Comparison of ENCODE assay signal across 37 cellular contexts in genomic region chr1:215119071-215119470, GRCh38. TPM values are rescaled to one million over a fixed set of nuclear protein-coding genes. Genes with fewer than 3 reads are reported as not detected.
"Had no signal": no experiment of that assay in that cellular context is flagged by ENCODE, and none has a peak within 500 bp of the region (broad histone marks: within the 10 kb centered on the region; RNA-seq: fewer than 3 reads in every experiment).

No MANE protein-coding gene starts in this region.

- H3K4me1 Mint-ChIP-seq: activated CD4-positive, alpha-beta T cell treated with anti-CD3 and anti-CD28 coated beads for 36 hours; activated CD4-positive, alpha-beta T cell treated with anti-CD3 and anti-CD28 coated beads, Interleukin-2, amount 10 ng/mL, durations not matched to agents 24 days and 14 days; activated CD8-positive, alpha-beta memory T cell treated with anti-CD3 and anti-CD28 coated beads, Interleukin-2, amount 10 ng/mL, durations not matched to agents 7 days and 5 days; activated naive CD4-positive, alpha-beta T cell treated with anti-CD3 and anti-CD28 coated beads, Interleukin-2, amount 50 U/mL, for 24 hours; activated naive CD8-positive, alpha-beta T cell treated with anti-CD3 and anti-CD28 coated beads for 36 hours; activated naive CD8-positive, alpha-beta T cell treated with anti-CD3 and anti-CD28 coated beads, Interleukin-2, amount 50 U/mL, for 24 hours; endodermal cell had no signal

- H3K9me3 Mint-ChIP-seq: activated CD4-positive, alpha-beta memory T cell treated with anti-CD3 and anti-CD28 coated beads for 36 hours; activated CD4-positive, alpha-beta T cell treated with anti-CD3 and anti-CD28 coated beads, Interleukin-2, amount 10 ng/mL, durations not matched to agents 24 days and 14 days; activated naive CD4-positive, alpha-beta T cell treated with anti-CD3 and anti-CD28 coated beads for 36 hours; activated naive CD4-positive, alpha-beta T cell treated with anti-CD3 and anti-CD28 coated beads, Interleukin-2, amount 50 U/mL, for 24 hours; activated naive CD8-positive, alpha-beta T cell treated with anti-CD3 and anti-CD28 coated beads for 36 hours; activated naive CD8-positive, alpha-beta T cell treated with anti-CD3 and anti-CD28 coated beads, Interleukin-2, amount 50 U/mL, for 24 hours; activated T-helper 1 cell treated with anti-CD3 and anti-CD28 coated beads, Interleukin-12 subunit alpha, Interleukin-12 subunit beta, Interleukin-2, Interleukin-4 antibody, amounts not matched to agents 30 ng/mL and 10 ng/mL and 1 ng/mL, durations not matched to agents 14 hours and 24 hours and 36 hours; activated T-helper 2 cell treated with anti-CD3 and anti-CD28 coated beads, Interferon-gamma antibody, Interleukin-2, Interleukin-4, amounts not matched to agents 10 μg/mL and 5 μg/mL and 100 μg/mL, durations not matched to agents 14 hours and 24 hours and 36 hours; dendritic cell treated with granulocyte-macrophage colony-stimulating factor and Interleukin-4, amounts not matched to agents 40 ng/mL and 50 ng/mL, for 4 days; endodermal cell had no signal

- H3K4me3 ChIP-seq: adrenal gland, body of pancreas, cardiac muscle cell, coronary artery, dorsolateral prefrontal cortex, gastrocnemius medialis, heart left ventricle had no signal

- DNase-seq: activated CD4-positive, alpha-beta memory T cell treated with anti-CD3 and anti-CD28 coated beads for 36 hours; activated CD4-positive, alpha-beta T cell treated with anti-CD3 and anti-CD28 coated beads for 36 hours; activated CD4-positive, alpha-beta T cell treated with anti-CD3 and anti-CD28 coated beads, Interleukin-2, amount 10 ng/mL, durations not matched to agents 24 days and 14 days; activated CD4-positive, CD25-positive, alpha-beta regulatory T cell; activated CD4-positive, CD25-positive, alpha-beta regulatory T cell treated with anti-CD3 and anti-CD28 coated beads, Interleukin-2, amount 50 U/mL, for 72 hours; activated CD8-positive, alpha-beta memory T cell treated with anti-CD3 and anti-CD28 coated beads, Interleukin-2, amount 10 ng/mL, durations not matched to agents 7 days and 5 days; activated CD8-positive, alpha-beta memory T cell treated with anti-CD3 and anti-CD28 coated beads, Interleukin-2, amount 50 U/mL, for 4 hours; activated CD8-positive, alpha-beta T cell treated with anti-CD3 and anti-CD28 coated beads, Interleukin-2, amount 10 ng/mL, durations not matched to agents 7 days and 5 days; activated effector memory CD4-positive, alpha-beta T cell treated with anti-CD3 and anti-CD28 coated beads, Interleukin-2, amount 50 U/mL, for 16 hours; activated naive CD4-positive, alpha-beta T cell treated with anti-CD3 and anti-CD28 coated beads for 36 hours; activated naive CD8-positive, alpha-beta T cell treated with anti-CD3 and anti-CD28 coated beads for 36 hours; activated naive CD8-positive, alpha-beta T cell treated with anti-CD3 and anti-CD28 coated beads, Interleukin-2, amount 50 U/mL, for 24 hours; activated T-cell treated with anti-CD3 and anti-CD28 coated beads, Interleukin-2, amount 50 U/mL, for 1 hour; activated T-cell treated with anti-CD3 and anti-CD28 coated beads, Interleukin-2, amount 50 U/mL, for 48 hours; adrenal gland; amygdala; aorta; body of pancreas; central memory CD4-positive, alpha-beta T cell; cerebellar nuclear complex; dorsolateral prefrontal cortex; effector memory CD4-positive, alpha-beta T cell; endodermal cell; foreskin keratinocyte; gastrocnemius medialis; glutamatergic neuron; heart left ventricle; T-helper 2 cell had no signal

- ATAC-seq: activated CD4-positive, alpha-beta T cell treated with anti-CD3 and anti-CD28 coated beads for 36 hours; activated CD8-positive, alpha-beta memory T cell treated with anti-CD3 and anti-CD28 coated beads, Interleukin-2, amount 10 ng/mL, durations not matched to agents 7 days and 5 days; activated CD8-positive, alpha-beta T cell treated with anti-CD3 and anti-CD28 coated beads, Interleukin-2, amount 10 ng/mL, durations not matched to agents 7 days and 5 days; activated naive CD8-positive, alpha-beta T cell treated with anti-CD3 and anti-CD28 coated beads, Interleukin-2, amount 50 U/mL, for 24 hours; esophagus mucosa; foreskin keratinocyte; heart left ventricle had no signal

- H3K4me1 ChIP-seq: body of pancreas, gastrocnemius medialis, heart left ventricle had no signal

- H3K27ac Mint-ChIP-seq: activated CD4-positive, alpha-beta memory T cell treated with anti-CD3 and anti-CD28 coated beads for 36 hours; activated CD4-positive, alpha-beta T cell treated with anti-CD3 and anti-CD28 coated beads for 36 hours; activated CD4-positive, alpha-beta T cell treated with anti-CD3 and anti-CD28 coated beads, Interleukin-2, amount 10 ng/mL, durations not matched to agents 24 days and 14 days; activated CD8-positive, alpha-beta memory T cell treated with anti-CD3 and anti-CD28 coated beads, Interleukin-2, amount 10 ng/mL, durations not matched to agents 7 days and 5 days; activated CD8-positive, alpha-beta T cell treated with anti-CD3 and anti-CD28 coated beads, Interleukin-2, amount 10 ng/mL, durations not matched to agents 7 days and 5 days; activated naive CD4-positive, alpha-beta T cell treated with anti-CD3 and anti-CD28 coated beads for 36 hours; activated naive CD4-positive, alpha-beta T cell treated with anti-CD3 and anti-CD28 coated beads, Interleukin-2, amount 50 U/mL, for 24 hours; activated naive CD8-positive, alpha-beta T cell treated with anti-CD3 and anti-CD28 coated beads for 36 hours; activated naive CD8-positive, alpha-beta T cell treated with anti-CD3 and anti-CD28 coated beads, Interleukin-2, amount 50 U/mL, for 24 hours; activated T-helper 1 cell treated with anti-CD3 and anti-CD28 coated beads, Interleukin-12 subunit alpha, Interleukin-12 subunit beta, Interleukin-2, Interleukin-4 antibody, amounts not matched to agents 30 ng/mL and 10 ng/mL and 1 ng/mL, durations not matched to agents 14 hours and 24 hours and 36 hours; activated T-helper 2 cell treated with anti-CD3 and anti-CD28 coated beads, Interferon-gamma antibody, Interleukin-2, Interleukin-4, amounts not matched to agents 10 μg/mL and 5 μg/mL and 100 μg/mL, durations not matched to agents 14 hours and 24 hours and 36 hours; dendritic cell treated with granulocyte-macrophage colony-stimulating factor and Interleukin-4, amounts not matched to agents 40 ng/mL and 50 ng/mL, for 4 days; endodermal cell had no signal

- H3K27me3 Mint-ChIP-seq: activated CD4-positive, alpha-beta T cell treated with anti-CD3 and anti-CD28 coated beads for 36 hours; activated CD4-positive, alpha-beta T cell treated with anti-CD3 and anti-CD28 coated beads, Interleukin-2, amount 10 ng/mL, durations not matched to agents 24 days and 14 days; activated CD8-positive, alpha-beta memory T cell treated with anti-CD3 and anti-CD28 coated beads, Interleukin-2, amount 10 ng/mL, durations not matched to agents 7 days and 5 days; activated naive CD8-positive, alpha-beta T cell treated with anti-CD3 and anti-CD28 coated beads, Interleukin-2, amount 50 U/mL, for 24 hours; dendritic cell treated with granulocyte-macrophage colony-stimulating factor and Interleukin-4, amounts not matched to agents 40 ng/mL and 50 ng/mL, for 4 days had no signal

- H3K27ac ChIP-seq: body of pancreas, cardiac muscle cell, coronary artery, dorsolateral prefrontal cortex, foreskin keratinocyte, gastrocnemius medialis, heart left ventricle had no signal

- H3K36me3 Mint-ChIP-seq: activated CD4-positive, alpha-beta memory T cell treated with anti-CD3 and anti-CD28 coated beads for 36 hours; activated CD8-positive, alpha-beta memory T cell treated with anti-CD3 and anti-CD28 coated beads, Interleukin-2, amount 10 ng/mL, durations not matched to agents 7 days and 5 days; activated naive CD4-positive, alpha-beta T cell treated with anti-CD3 and anti-CD28 coated beads, Interleukin-2, amount 50 U/mL, for 24 hours; activated naive CD8-positive, alpha-beta T cell treated with anti-CD3 and anti-CD28 coated beads for 36 hours had no signal

- H3K4me3 Mint-ChIP-seq: activated CD4-positive, alpha-beta memory T cell treated with anti-CD3 and anti-CD28 coated beads for 36 hours; activated CD4-positive, alpha-beta T cell treated with anti-CD3 and anti-CD28 coated beads for 36 hours; activated CD4-positive, alpha-beta T cell treated with anti-CD3 and anti-CD28 coated beads, Interleukin-2, amount 10 ng/mL, durations not matched to agents 24 days and 14 days; activated CD8-positive, alpha-beta memory T cell treated with anti-CD3 and anti-CD28 coated beads, Interleukin-2, amount 10 ng/mL, durations not matched to agents 7 days and 5 days; activated CD8-positive, alpha-beta T cell treated with anti-CD3 and anti-CD28 coated beads, Interleukin-2, amount 10 ng/mL, durations not matched to agents 7 days and 5 days; activated naive CD4-positive, alpha-beta T cell treated with anti-CD3 and anti-CD28 coated beads for 36 hours; activated naive CD4-positive, alpha-beta T cell treated with anti-CD3 and anti-CD28 coated beads, Interleukin-2, amount 50 U/mL, for 24 hours; activated naive CD8-positive, alpha-beta T cell treated with anti-CD3 and anti-CD28 coated beads for 36 hours; activated naive CD8-positive, alpha-beta T cell treated with anti-CD3 and anti-CD28 coated beads, Interleukin-2, amount 50 U/mL, for 24 hours; activated T-helper 1 cell treated with anti-CD3 and anti-CD28 coated beads, Interleukin-12 subunit alpha, Interleukin-12 subunit beta, Interleukin-2, Interleukin-4 antibody, amounts not matched to agents 30 ng/mL and 10 ng/mL and 1 ng/mL, durations not matched to agents 14 hours and 24 hours and 36 hours; dendritic cell treated with granulocyte-macrophage colony-stimulating factor and Interleukin-4, amounts not matched to agents 40 ng/mL and 50 ng/mL, for 4 days; endodermal cell had no signal

- H3K36me3 ChIP-seq: adrenal gland, cardiac muscle cell, gastrocnemius medialis, heart left ventricle had no signal

- H3K27me3 ChIP-seq: adrenal gland, body of pancreas, cardiac muscle cell, foreskin keratinocyte, gastrocnemius medialis, heart left ventricle had no signal

- H3K9me3 ChIP-seq: adrenal gland, body of pancreas, gastrocnemius medialis, heart left ventricle had no signal

RNA-seq across cellular contexts. Expression of gene KCNK2, which starts 36.5 kb away (rescaled TPM):
- total RNA-seq: activated CD4-positive, alpha-beta memory T cell treated with anti-CD3 and anti-CD28 coated beads for 36 hours; activated CD4-positive, alpha-beta T cell treated with anti-CD3 and anti-CD28 coated beads for 36 hours; activated CD4-positive, alpha-beta T cell treated with anti-CD3 and anti-CD28 coated beads, Interleukin-2, amount 10 ng/mL, durations not matched to agents 24 days and 14 days; activated CD8-positive, alpha-beta memory T cell treated with anti-CD3 and anti-CD28 coated beads for 36 hours; activated CD8-positive, alpha-beta memory T cell treated with anti-CD3 and anti-CD28 coated beads, Interleukin-2, amount 10 ng/mL, durations not matched to agents 7 days and 5 days; activated CD8-positive, alpha-beta T cell treated with anti-CD3 and anti-CD28 coated beads, Interleukin-2, amount 10 ng/mL, durations not matched to agents 7 days and 5 days; activated naive CD4-positive, alpha-beta T cell treated with anti-CD3 and anti-CD28 coated beads for 36 hours; activated naive CD8-positive, alpha-beta T cell treated with anti-CD3 and anti-CD28 coated beads for 36 hours; activated T-helper 1 cell treated with anti-CD3 and anti-CD28 coated beads, Interleukin-12 subunit alpha, Interleukin-12 subunit beta, Interleukin-2, Interleukin-4 antibody, amounts not matched to agents 30 ng/mL and 10 ng/mL and 1 ng/mL, durations not matched to agents 14 hours and 24 hours and 36 hours; activated T-helper 2 cell treated with anti-CD3 and anti-CD28 coated beads, Interferon-gamma antibody, Interleukin-2, Interleukin-4, amounts not matched to agents 10 μg/mL and 5 μg/mL and 100 μg/mL, durations not matched to agents 14 hours and 24 hours and 36 hours; cardiac muscle cell; epithelial cell of proximal tubule had no signal
- polyA plus RNA-seq: cardiac muscle cell had no signal
